33 cellular contexts compared by ENCODE assay signal in genomic region chr9:77236693-77237092, GRCh38.
"Had no signal": no experiment of that assay in that cellular context is flagged by ENCODE, and none has a peak within 500 bp of the region (broad histone marks: within the 10 kb centered on the region; RNA-seq: fewer than 3 reads in every experiment).

No MANE protein-coding gene starts in this region.

- H3K9me3 ChIP-seq: adrenal gland, body of pancreas, breast epithelium had no signal

- H3K9me3 Mint-ChIP-seq: activated CD4-positive, alpha-beta memory T cell treated with anti-CD3 and anti-CD28 coated beads, Interleukin-2, amount 10 ng/mL, durations not matched to agents 7 days and 5 days; activated naive CD4-positive, alpha-beta T cell treated with anti-CD3 and anti-CD28 coated beads, Interleukin-2, amount 50 U/mL, for 72 hours; activated T-cell treated with anti-CD3 and anti-CD28 coated beads, Interleukin-2, amount 50 U/mL, for 24 hours; T-helper 1 cell treated with Interleukin-12 subunit alpha and Interleukin-12 subunit beta and Interleukin-4 antibody, amounts not matched to agents 30 μg/mL and 1 μg/mL, for 36 hours; T-helper 2 cell treated with Interferon-gamma antibody and Interleukin-4, amounts not matched to agents 5 μg/mL and 100 μg/mL, for 36 hours had no signal

- H3K4me3 ChIP-seq: adrenal gland, body of pancreas, breast epithelium had no signal

- H3K4me3 Mint-ChIP-seq: activated CD4-positive, alpha-beta memory T cell treated with anti-CD3 and anti-CD28 coated beads, Interleukin-2, amount 10 ng/mL, durations not matched to agents 7 days and 5 days; activated CD4-positive, alpha-beta T cell treated with anti-CD3 and anti-CD28 coated beads for 36 hours; activated CD4-positive, alpha-beta T cell treated with anti-CD3 and anti-CD28 coated beads, Interleukin-2, amount 10 ng/mL, durations not matched to agents 7 days and 5 days; activated CD8-positive, alpha-beta memory T cell treated with anti-CD3 and anti-CD28 coated beads, Interleukin-2, amount 10 ng/mL, durations not matched to agents 7 days and 5 days; activated CD8-positive, alpha-beta T cell treated with anti-CD3 and anti-CD28 coated beads, Interleukin-2, amount 10 ng/mL, durations not matched to agents 7 days and 5 days; activated T-cell treated with anti-CD3 and anti-CD28 coated beads, Interleukin-2, amount 50 U/mL, for 24 hours; T-helper 1 cell treated with Interleukin-12 subunit alpha and Interleukin-12 subunit beta and Interleukin-4 antibody, amounts not matched to agents 30 μg/mL and 1 μg/mL, for 36 hours; T-helper 2 cell treated with Interferon-gamma antibody and Interleukin-4, amounts not matched to agents 5 μg/mL and 100 μg/mL, for 36 hours had no signal

- H3K4me1 ChIP-seq: adrenal gland, body of pancreas, breast epithelium had no signal

- DNase-seq: activated CD4-positive, alpha-beta memory T cell treated with anti-CD3 and anti-CD28 coated beads, Interleukin-2, amount 10 ng/mL, durations not matched to agents 7 days and 5 days; activated CD4-positive, alpha-beta T cell treated with anti-CD3 and anti-CD28 coated beads for 1 hour; activated CD4-positive, alpha-beta T cell treated with anti-CD3 and anti-CD28 coated beads for 36 hours; activated CD4-positive, alpha-beta T cell treated with anti-CD3 and anti-CD28 coated beads for 48 hours; activated CD4-positive, alpha-beta T cell treated with anti-CD3 and anti-CD28 coated beads, Interleukin-2, amount 10 ng/mL, durations not matched to agents 7 days and 5 days; activated CD4-positive, alpha-beta T cell treated with anti-CD3 and anti-CD28 coated beads, Interleukin-2, amount 50 U/mL, for 48 hours; activated CD4-positive, CD25-positive, alpha-beta regulatory T cell; activated CD8-positive, alpha-beta memory T cell treated with anti-CD3 and anti-CD28 coated beads for 24 hours; activated CD8-positive, alpha-beta memory T cell treated with anti-CD3 and anti-CD28 coated beads, Interleukin-2, amount 10 ng/mL, durations not matched to agents 7 days and 5 days; activated CD8-positive, alpha-beta memory T cell treated with anti-CD3 and anti-CD28 coated beads, Interleukin-2, amount 50 U/mL, for 48 hours; activated CD8-positive, alpha-beta T cell treated with anti-CD3 and anti-CD28 coated beads, Interleukin-2, amount 10 ng/mL, durations not matched to agents 7 days and 5 days; activated effector memory CD4-positive, alpha-beta T cell treated with Interleukin-2 at 50 U/mL for 16 hours; activated gamma-delta T cell; activated naive CD4-positive, alpha-beta T cell treated with anti-CD3 and anti-CD28 coated beads, Interleukin-2, amount 50 U/mL, for 16 hours; activated naive CD4-positive, alpha-beta T cell treated with Interleukin-2 at 50 U/mL for 16 hours; activated T-cell treated with anti-CD3 and anti-CD28 coated beads, Interleukin-2, amount 50 U/mL, for 24 hours; activated T-cell treated with anti-CD3 and anti-CD28 coated beads, Interleukin-2, amount 50 U/mL, for 48 hours; adrenal gland; amniotic stem cell; aorta; body of pancreas; brain microvascular endothelial cell; central memory CD4-positive, alpha-beta T cell; T-helper 1 cell; T-helper 2 cell; T-helper 9 cell had no signal

- H3K4me1 Mint-ChIP-seq: activated CD4-positive, alpha-beta memory T cell treated with anti-CD3 and anti-CD28 coated beads, Interleukin-2, amount 10 ng/mL, durations not matched to agents 7 days and 5 days; activated CD4-positive, alpha-beta T cell treated with anti-CD3 and anti-CD28 coated beads for 36 hours; activated CD4-positive, alpha-beta T cell treated with anti-CD3 and anti-CD28 coated beads, Interleukin-2, amount 10 ng/mL, durations not matched to agents 7 days and 5 days; activated CD8-positive, alpha-beta memory T cell treated with anti-CD3 and anti-CD28 coated beads, Interleukin-2, amount 10 ng/mL, durations not matched to agents 7 days and 5 days had no signal

- H3K36me3 ChIP-seq: adrenal gland, brain microvascular endothelial cell, breast epithelium had no signal

- H3K27ac ChIP-seq: adrenal gland, body of pancreas, brain microvascular endothelial cell, breast epithelium, VCaP had no signal

- H3K27me3 ChIP-seq: adrenal gland, body of pancreas, brain microvascular endothelial cell, breast epithelium had no signal

- H3K27me3 Mint-ChIP-seq: activated CD4-positive, alpha-beta memory T cell treated with anti-CD3 and anti-CD28 coated beads, Interleukin-2, amount 10 ng/mL, durations not matched to agents 7 days and 5 days; activated CD4-positive, alpha-beta T cell treated with anti-CD3 and anti-CD28 coated beads for 36 hours; activated CD4-positive, alpha-beta T cell treated with anti-CD3 and anti-CD28 coated beads, Interleukin-2, amount 10 ng/mL, durations not matched to agents 7 days and 5 days; activated CD8-positive, alpha-beta memory T cell treated with anti-CD3 and anti-CD28 coated beads, Interleukin-2, amount 10 ng/mL, durations not matched to agents 7 days and 5 days; activated T-cell treated with anti-CD3 and anti-CD28 coated beads, Interleukin-2, amount 50 U/mL, for 24 hours had no signal

- H3K27ac Mint-ChIP-seq: activated CD4-positive, alpha-beta memory T cell treated with anti-CD3 and anti-CD28 coated beads, Interleukin-2, amount 10 ng/mL, durations not matched to agents 7 days and 5 days; activated CD4-positive, alpha-beta T cell treated with anti-CD3 and anti-CD28 coated beads for 36 hours; activated CD4-positive, alpha-beta T cell treated with anti-CD3 and anti-CD28 coated beads, Interleukin-2, amount 10 ng/mL, durations not matched to agents 7 days and 5 days; activated CD8-positive, alpha-beta memory T cell treated with anti-CD3 and anti-CD28 coated beads, Interleukin-2, amount 10 ng/mL, durations not matched to agents 7 days and 5 days; activated CD8-positive, alpha-beta T cell treated with anti-CD3 and anti-CD28 coated beads, Interleukin-2, amount 10 ng/mL, durations not matched to agents 7 days and 5 days; activated naive CD4-positive, alpha-beta T cell treated with anti-CD3 and anti-CD28 coated beads, Interleukin-2, amount 50 U/mL, for 72 hours; activated T-cell treated with anti-CD3 and anti-CD28 coated beads, Interleukin-2, amount 50 U/mL, for 24 hours; activated T-helper 2 cell treated with anti-CD3 and anti-CD28 coated beads, Interferon-gamma antibody, Interleukin-2, Interleukin-4, amounts not matched to agents 10 μg/mL and 5 μg/mL and 100 μg/mL, durations not matched to agents 14 hours and 24 hours and 36 hours; T-helper 1 cell treated with Interleukin-12 subunit alpha and Interleukin-12 subunit beta and Interleukin-4 antibody, amounts not matched to agents 30 μg/mL and 1 μg/mL, for 36 hours; T-helper 2 cell treated with Interferon-gamma antibody and Interleukin-4, amounts not matched to agents 5 μg/mL and 100 μg/mL, for 36 hours had no signal

- ATAC-seq: activated CD4-positive, alpha-beta T cell treated with anti-CD3 and anti-CD28 coated beads for 36 hours; activated CD4-positive, CD25-positive, alpha-beta regulatory T cell treated with anti-CD3 and anti-CD28 coated beads, Interleukin-2, amount 50 U/mL, for 24 hours; activated CD8-positive, alpha-beta memory T cell treated with anti-CD3 and anti-CD28 coated beads, Interleukin-2, amount 10 ng/mL, durations not matched to agents 7 days and 5 days; activated CD8-positive, alpha-beta T cell treated with anti-CD3 and anti-CD28 coated beads, Interleukin-2, amount 10 ng/mL, durations not matched to agents 7 days and 5 days; activated naive CD4-positive, alpha-beta T cell treated with anti-CD3 and anti-CD28 coated beads, Interleukin-2, amount 50 U/mL, for 72 hours; body of pancreas had no signal
